ENCODE assay signal across 8 cellular contexts in the genomic region with DNA sequence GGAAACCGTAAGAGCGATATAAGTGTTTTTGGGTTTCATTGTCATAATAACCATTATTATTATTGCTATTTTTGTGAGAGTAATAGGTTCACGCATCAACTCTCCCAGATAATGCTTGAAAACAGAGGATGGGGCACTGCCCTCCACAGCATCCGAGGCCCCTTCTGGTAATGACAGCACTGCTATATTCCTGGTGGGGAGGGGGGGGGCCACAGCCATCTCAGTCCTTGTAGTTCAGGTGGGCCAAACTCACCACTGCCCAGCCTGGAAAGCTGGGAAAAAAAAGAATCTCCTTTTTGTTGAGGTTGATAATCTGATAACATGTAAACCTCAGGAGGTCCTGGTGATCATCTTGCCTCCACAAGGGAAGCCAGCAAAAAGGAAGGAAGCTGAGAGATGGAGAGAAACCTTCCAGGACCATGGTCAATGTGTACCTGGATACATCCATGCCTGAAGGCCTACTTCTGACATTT. TPM values are rescaled to one million over a fixed set of nuclear protein-coding genes. Genes with fewer than 3 reads are reported as not detected.
DNase-seq lines count a peak whose midpoint lies in the region; ATAC-seq and TF ChIP-seq lines count a peak whose summit lies in the region.

No MANE protein-coding gene starts in this region.

- ATAC-seq in psoas muscle (no peak), HG03457 (IDR thresholded peaks at IDR 0.05; ENCODE audit: unreplicated experiment) (no peak)

- H3K4me3 ChIP-seq in GM06990 (replicated peaks; ENCODE audit: low read depth, low read length) (peak overlapping the region; percentile 84), SK-N-MC (peak overlapping the region; percentile 85), fibroblast of mammary gland (ENCODE audit: control insufficient read depth, low read depth, low read length) (peak overlapping the region; percentile 93), psoas muscle (peak overlapping the region; percentile 100)

- H3K36me3 ChIP-seq in GM06990 (ENCODE audit: control insufficient read depth, insufficient read depth, low read length), result no peaks in the 10 kb centered on the region; the same call in 1 of the 2 replicates
- H3K36me3 ChIP-seq in SK-N-MC (ENCODE audit: insufficient read depth, low read length), result no peaks in the 10 kb centered on the region
- peaks cover 0 to 5% of the 10 kb centered on the region in 2 donors for H3K36me3 ChIP-seq in psoas muscle (ENCODE audit: insufficient read depth in 1 of 2, low read depth in 1 of 2)

- H3K27me3 ChIP-seq in GM06990 (replicated peaks; ENCODE audit: control insufficient read depth, insufficient read depth, low read length), result no peaks in the 10 kb centered on the region
- H3K27me3 ChIP-seq in psoas muscle (ENCODE audit: insufficient read depth in 3 of 3, low read length in 2 of 3), result no peaks in the 10 kb centered on the region

- H3K9me3 ChIP-seq in SK-N-MC (ENCODE audit: low read depth, low read length) (no peaks in the 10 kb centered on the region), psoas muscle (no peaks in the 10 kb centered on the region)

- 93 to 96% (median 93%) methylated on average over 4 of the region's 4 CpGs for WGBS in psoas muscle, 3 donors

- no peak overlapping the region for H3K27ac ChIP-seq in SK-N-MC
- H3K27ac ChIP-seq in psoas muscle, result peak overlapping the region; percentile 96

- intact Hi-C loops in psoas muscle (cut with DNase I), result loop anchor here (2.0 to 10.0 kb wide), 4 partner anchors 66 to 1512 kb away; a partner anchor contains a TSS

- no peak overlapping the region for H3K9ac ChIP-seq in SK-N-MC (ENCODE audit: insufficient read length)

- no peak for DNase-seq in GM06990 (ENCODE audit: extremely low read depth, insufficient read length)
- no peak for DNase-seq in SK-N-MC (ENCODE audit: low read depth, low spot score)
- DNase-seq in fibroblast of mammary gland (ENCODE audit: low read depth), result no peak
- DNase-seq in psoas muscle, result no peak
- no peak for DNase-seq in DMS114 treated with DMSO at 0.1 percent for 48 hours (lab: John Stamatoyannopoulos, UW; ENCODE audit: unreplicated experiment)
- DNase-seq in mesenteric fat pad (ENCODE audit: low spot score), result no peak
- DNase-seq in DMS 273 treated with DMSO at 0.1 percent for 48 hours (lab: John Stamatoyannopoulos, UW), result no peak

- peaks cover 16% of the 10 kb centered on the region for H3K4me1 ChIP-seq in psoas muscle

- TF ChIP-seq CTCF in GM06990 (IDR thresholded peaks at IDR 0.05; ENCODE audit: insufficient read depth, low read length, poor library complexity, severe bottlenecking) (no peak), fibroblast of mammary gland (conservative IDR thresholded peaks at IDR 0.05; ENCODE audit: control insufficient read depth, insufficient read depth, low read depth, low read length) (no peak), psoas muscle (IDR thresholded peaks at IDR 0.05) (no peak)

RNA-seq across cellular contexts. Expression of a gene that starts 0.7 kb away (rescaled TPM):
- total RNA-seq in psoas muscle (1 to 10 TPM; 5.3 to 8.1 (median 6.0) TPM), mesenteric fat pad (5.3 TPM)
- 1 to 10 TPM; 1.7 to 6.8 (median 2.0) TPM for polyA plus RNA-seq in psoas muscle
